ENCODE assay signal across 9 cellular contexts in genomic region chr7:117014673-117015133, GRCh38.
DNase-seq lines count a peak whose midpoint lies in the region; ATAC-seq and TF ChIP-seq lines count a peak whose summit lies in the region.
"Had no signal": no experiment of that assay in that cellular context is flagged by ENCODE, and none has a peak within 500 bp of the region (broad histone marks: within the 10 kb centered on the region; RNA-seq: fewer than 3 reads in every experiment).

No MANE protein-coding gene starts in this region.

- H3K4me1 Mint-ChIP-seq in activated CD4-positive, alpha-beta T cell treated with anti-CD3 and anti-CD28 coated beads, Interleukin-2, amount 10 ng/mL, durations not matched to agents 24 days and 14 days, result peaks cover 31% of the 10 kb centered on the region
- H3K4me1 Mint-ChIP-seq in mesothelial cell of epicardium, result peaks cover 38% of the 10 kb centered on the region
- H3K4me1 Mint-ChIP-seq in activated CD8-positive, alpha-beta memory T cell treated with anti-CD3 and anti-CD28 coated beads, Interleukin-2, amount 10 ng/mL, durations not matched to agents 7 days and 5 days, result peaks cover 38% of the 10 kb centered on the region

- H3K36me3 Mint-ChIP-seq in activated CD4-positive, alpha-beta T cell treated with anti-CD3 and anti-CD28 coated beads, Interleukin-2, amount 10 ng/mL, durations not matched to agents 24 days and 14 days (ENCODE audit: low read depth), result no peaks in the 10 kb centered on the region
- no peaks in the 10 kb centered on the region for H3K36me3 Mint-ChIP-seq in mesothelial cell of epicardium
- no peaks in the 10 kb centered on the region for H3K36me3 Mint-ChIP-seq in activated CD8-positive, alpha-beta memory T cell treated with anti-CD3 and anti-CD28 coated beads, Interleukin-2, amount 10 ng/mL, durations not matched to agents 7 days and 5 days

- H3K4me3 ChIP-seq in choroid plexus epithelial cell (ENCODE audit: low read depth, low read length), result peak overlapping the region; percentile 30
- H3K4me3 ChIP-seq in effector memory CD4-positive, alpha-beta T cell (ENCODE audit: insufficient read depth, low read depth, low read length, poor library complexity, severe bottlenecking), result no peak overlapping the region

- intact Hi-C loops in activated CD4-positive, alpha-beta T cell treated with anti-CD3 and anti-CD28 coated beads, Interleukin-2, amount 10 ng/mL, durations not matched to agents 24 days and 14 days (cut with micrococcal nuclease), result loop anchor here (5.0 to 10.0 kb wide), 3 partner anchors 33 to 800 kb away; partner anchors contain the start of genes CAPZA2 and TES

- no peaks in the 10 kb centered on the region for H3K9me3 Mint-ChIP-seq in activated CD4-positive, alpha-beta T cell treated with anti-CD3 and anti-CD28 coated beads, Interleukin-2, amount 10 ng/mL, durations not matched to agents 24 days and 14 days
- no peaks in the 10 kb centered on the region for H3K9me3 Mint-ChIP-seq in mesothelial cell of epicardium
- H3K9me3 Mint-ChIP-seq in activated CD8-positive, alpha-beta memory T cell treated with anti-CD3 and anti-CD28 coated beads, Interleukin-2, amount 10 ng/mL, durations not matched to agents 7 days and 5 days (ENCODE audit: low read depth), result no peaks in the 10 kb centered on the region

- no peaks in the 10 kb centered on the region for H3K9me3 ChIP-seq in effector memory CD4-positive, alpha-beta T cell (ENCODE audit: control insufficient read depth, low read length)
- H3K9me3 ChIP-seq: neutrophil had no signal

- H3K27ac ChIP-seq in effector memory CD4-positive, alpha-beta T cell (ENCODE audit: insufficient read depth, low read length, poor library complexity, severe bottlenecking), result no peak overlapping the region
- H3K27ac ChIP-seq: neutrophil had no signal

- peak; percentile 46 for DNase-seq in activated CD4-positive, alpha-beta T cell treated with anti-CD3 and anti-CD28 coated beads for 48 hours
- no peak for DNase-seq in activated CD4-positive, alpha-beta T cell treated with anti-CD3 and anti-CD28 coated beads, Interleukin-2, amount 10 ng/mL, durations not matched to agents 24 days and 14 days
- DNase-seq in NCI-H526 (lab: John Stamatoyannopoulos, UW) (peak; percentile 30 to 71), choroid plexus epithelial cell (ENCODE audit: low read depth) (peak; percentile 85), mesothelial cell of epicardium (ENCODE audit: low spot score in 2 of 2, unreplicated experiment in 2 of 2) (no peak)
- DNase-seq in activated CD8-positive, alpha-beta memory T cell treated with anti-CD3 and anti-CD28 coated beads, Interleukin-2, amount 10 ng/mL, durations not matched to agents 7 days and 5 days, result no peak
- DNase-seq in effector memory CD4-positive, alpha-beta T cell, result no peak

- ATAC-seq in HG02763 (IDR thresholded peaks at IDR 0.05; ENCODE audit: unreplicated experiment), result peak; percentile 36
- no peak for ATAC-seq in activated CD8-positive, alpha-beta memory T cell treated with anti-CD3 and anti-CD28 coated beads, Interleukin-2, amount 10 ng/mL, durations not matched to agents 7 days and 5 days

- H3K27ac Mint-ChIP-seq in activated CD4-positive, alpha-beta T cell treated with anti-CD3 and anti-CD28 coated beads, Interleukin-2, amount 10 ng/mL, durations not matched to agents 24 days and 14 days, result no peak overlapping the region
- H3K27ac Mint-ChIP-seq in mesothelial cell of epicardium, result peak overlapping the region; percentile 62
- no peak overlapping the region for H3K27ac Mint-ChIP-seq in activated CD8-positive, alpha-beta memory T cell treated with anti-CD3 and anti-CD28 coated beads, Interleukin-2, amount 10 ng/mL, durations not matched to agents 7 days and 5 days

- H3K4me1 ChIP-seq in effector memory CD4-positive, alpha-beta T cell (ENCODE audit: control insufficient read depth, insufficient read depth, low read length, poor library complexity, severe bottlenecking), result peaks cover 17% of the 10 kb centered on the region

- no peak for TF ChIP-seq CTCF in choroid plexus epithelial cell (conservative IDR thresholded peaks at IDR 0.05; ENCODE audit: low read depth, low read length)
- TF ChIP-seq CTCF in mesothelial cell of epicardium (IDR thresholded peaks at IDR 0.05; ENCODE audit: unreplicated experiment), result no peak

- no peaks in the 10 kb centered on the region for H3K36me3 ChIP-seq in effector memory CD4-positive, alpha-beta T cell (ENCODE audit: control insufficient read depth, insufficient read depth, low read length)
- H3K36me3 ChIP-seq: neutrophil had no signal

- no peaks in the 10 kb centered on the region for H3K27me3 ChIP-seq in effector memory CD4-positive, alpha-beta T cell (replicated peaks; ENCODE audit: control insufficient read depth, insufficient read depth, low read length, poor library complexity, severe bottlenecking)

- no peak overlapping the region for H3K4me3 Mint-ChIP-seq in activated CD4-positive, alpha-beta T cell treated with anti-CD3 and anti-CD28 coated beads, Interleukin-2, amount 10 ng/mL, durations not matched to agents 24 days and 14 days
- no peak overlapping the region for H3K4me3 Mint-ChIP-seq in mesothelial cell of epicardium
- no peak overlapping the region for H3K4me3 Mint-ChIP-seq in activated CD8-positive, alpha-beta memory T cell treated with anti-CD3 and anti-CD28 coated beads, Interleukin-2, amount 10 ng/mL, durations not matched to agents 7 days and 5 days

- CTCF ChIA-PET in activated CD8-positive, alpha-beta memory T cell treated with anti-CD3 and anti-CD28 coated beads, Interleukin-2, amount 10 ng/mL, durations not matched to agents 7 days and 5 days (lab: Charles Lee), result interaction anchor here (0.7 to 2.0 kb wide), 2 partner anchors 23 to 29 kb away, joined by 3 to 9 read pairs; no protein-coding TSS in a partner anchor

- H3K27me3 Mint-ChIP-seq in activated CD4-positive, alpha-beta T cell treated with anti-CD3 and anti-CD28 coated beads, Interleukin-2, amount 10 ng/mL, durations not matched to agents 24 days and 14 days, result peaks cover 39% of the 10 kb centered on the region
- H3K27me3 Mint-ChIP-seq in mesothelial cell of epicardium (ENCODE audit: low read depth), result no peaks in the 10 kb centered on the region
- H3K27me3 Mint-ChIP-seq in activated CD8-positive, alpha-beta memory T cell treated with anti-CD3 and anti-CD28 coated beads, Interleukin-2, amount 10 ng/mL, durations not matched to agents 7 days and 5 days, result peaks cover 26% of the 10 kb centered on the region

Comparison
In these comparisons a context has a peak if more than half of its experiments do, and no peak if none do; other contexts are left out.
1. DNase-seq: peak in activated CD4-positive, alpha-beta T cell treated with anti-CD3 and anti-CD28 coated beads for 48 hours (single experiment), NCI-H526 (2 of 2) and choroid plexus epithelial cell (single experiment); none in activated CD4-positive, alpha-beta T cell treated with anti-CD3 and anti-CD28 coated beads, Interleukin-2, amount 10 ng/mL, durations not matched to agents 24 days and 14 days (single experiment), mesothelial cell of epicardium (0 of 2), activated CD8-positive, alpha-beta memory T cell treated with anti-CD3 and anti-CD28 coated beads, Interleukin-2, amount 10 ng/mL, durations not matched to agents 7 days and 5 days (single experiment) and effector memory CD4-positive, alpha-beta T cell (0 of 3).